In genomic region chr1:21544095-21544494, GRCh38 we compare ENCODE assay signal across 1 cellular context.
TF ChIP-seq lines count a peak whose summit lies in the region.

No MANE protein-coding gene starts in this region.

TF ChIP-seq in GM23338, 12 proteins besides CTCF, POLR2A, EP300 and RAD21 (continued from another document):
- no peak for TF ChIP-seq ZNF462 (CRISPR knock-in tag; IDR thresholded peaks at IDR 0.05)
